In the genomic region with DNA sequence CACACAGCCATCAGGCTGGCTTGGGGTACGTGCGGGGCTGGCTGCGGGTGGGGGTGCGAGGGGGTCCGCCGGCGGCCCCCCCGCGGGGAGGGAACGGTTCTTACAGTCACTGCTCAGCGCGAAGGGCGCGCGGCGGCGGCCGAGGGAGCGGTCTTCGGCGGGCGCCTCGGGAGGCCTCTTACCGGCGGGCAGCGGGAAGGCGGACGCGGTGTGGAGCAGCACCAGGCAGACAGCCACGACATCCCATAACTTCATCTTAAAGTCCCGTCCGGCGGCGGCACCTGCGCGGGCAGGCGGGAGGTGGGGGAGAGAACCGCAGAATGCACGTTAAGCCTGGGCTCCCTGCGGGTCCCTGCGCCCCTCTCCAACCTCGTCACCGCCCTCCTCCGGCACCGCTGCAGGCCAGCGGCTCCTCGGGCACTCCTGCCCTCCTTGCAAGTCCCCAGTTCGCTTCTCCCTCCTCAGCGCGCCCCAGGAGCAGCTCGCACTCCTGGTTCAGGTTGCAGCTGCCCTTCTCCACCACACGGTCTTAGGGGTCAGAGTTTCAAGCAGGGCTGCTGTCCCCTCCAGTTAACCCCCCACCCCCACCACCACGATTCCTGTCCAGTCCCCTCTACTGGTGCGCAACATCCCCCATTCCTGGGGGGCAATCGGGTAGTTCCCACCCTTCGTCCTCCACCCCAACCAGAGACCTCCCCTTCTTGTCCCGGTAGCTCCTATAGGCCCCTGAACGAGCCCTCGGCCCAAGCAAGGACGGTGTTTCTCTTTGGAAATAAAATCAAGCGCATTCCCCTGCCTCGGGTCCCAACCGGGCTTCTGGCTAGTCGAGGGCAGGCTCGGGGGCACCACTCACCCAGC, we compare ENCODE assay signal across 15 cellular contexts. TPM values are rescaled to one million over a fixed set of nuclear protein-coding genes. Genes with fewer than 3 reads are reported as not detected.
A peak's percentile ranks its signal among the peaks of the same experiment; 100 is the strongest.
DNase-seq lines count a peak whose midpoint lies in the region; ATAC-seq and TF ChIP-seq lines count a peak whose summit lies in the region.
"Had no signal": no experiment of that assay in that cellular context is flagged by ENCODE, and none has a peak within 500 bp of the region (broad histone marks: within the 10 kb centered on the region; RNA-seq: fewer than 3 reads in every experiment).

No MANE protein-coding gene starts in this region.

- ATAC-seq in HG03520 (IDR thresholded peaks at IDR 0.05; ENCODE audit: unreplicated experiment) (no peak), GM21381 (IDR thresholded peaks at IDR 0.05; ENCODE audit: unreplicated experiment) (no peak), HG03378 (IDR thresholded peaks at IDR 0.05; ENCODE audit: unreplicated experiment) (no peak), GM21529 (IDR thresholded peaks at IDR 0.05; ENCODE audit: unreplicated experiment) (no peak)
- ATAC-seq: Right ventricle myocardium inferior had no signal

- H3K27me3 ChIP-seq in osteoblast (ENCODE audit: insufficient read depth, low read length): no peaks in the 10 kb centered on the region

- peak overlapping the region; percentile 56 for H2AFZ ChIP-seq in osteoblast (ENCODE audit: low read length)

- H4K20me1 ChIP-seq in osteoblast (ENCODE audit: insufficient read depth, low read length): no peaks in the 10 kb centered on the region

- peaks cover 48% of the 10 kb centered on the region for H3K4me1 ChIP-seq in osteoblast (ENCODE audit: insufficient read depth, low read length)
- H3K4me1 ChIP-seq: HAP-1 had no signal

- TF ChIP-seq CTCF in AG10803 (conservative IDR thresholded peaks at IDR 0.05; ENCODE audit: low read length): no peak
- TF ChIP-seq CTCF in fibroblast of mammary gland (conservative IDR thresholded peaks at IDR 0.05; ENCODE audit: control insufficient read depth, insufficient read depth, low read depth, low read length): no peak
- no peak for TF ChIP-seq CTCF in osteoblast (IDR thresholded peaks at IDR 0.05; ENCODE audit: extremely low read depth, low read depth, low read length)

- DNase-seq in AG10803 (ENCODE audit: low read depth) (no peak), NCI-H526 treated with DMSO at 0.1 percent for 48 hours (lab: John Stamatoyannopoulos, UW) (peak; percentile 19), fibroblast of mammary gland (ENCODE audit: low read depth) (no peak), osteoblast (ENCODE audit: insufficient read length, low spot score, missing footprints) (no peak)
- DNase-seq: activated CD4-positive, alpha-beta T cell treated with anti-CD3 and anti-CD28 coated beads for 48 hours; activated naive CD4-positive, alpha-beta T cell treated with Interleukin-2 at 50 U/mL for 16 hours; CD4-positive, alpha-beta memory T cell; NCI-H1436; stimulated activated naive CD4-positive, alpha-beta T cell had no signal

- peak overlapping the region; percentile 91 for H3K4me2 ChIP-seq in osteoblast (ENCODE audit: insufficient read depth, low read length)

- H3K79me2 ChIP-seq in osteoblast (ENCODE audit: insufficient read depth, low read length): peaks cover 100% of the 10 kb centered on the region

- no peaks in the 10 kb centered on the region for H3K9me3 ChIP-seq in osteoblast (ENCODE audit: low read depth, low read length)
- H3K9me3 ChIP-seq: HAP-1 had no signal

- peaks cover 22% of the 10 kb centered on the region for H3K36me3 ChIP-seq in osteoblast (ENCODE audit: insufficient read depth, low read length)
- H3K36me3 ChIP-seq: HAP-1 had no signal

- peak overlapping the region; percentile 30 for H3K27ac ChIP-seq in osteoblast (ENCODE audit: low read depth, low read length)

- peak overlapping the region; percentile 24 for H3K4me3 ChIP-seq in AG10803 (ENCODE audit: low read length)
- peak overlapping the region; percentile 20 for H3K4me3 ChIP-seq in fibroblast of mammary gland (ENCODE audit: control insufficient read depth, low read depth, low read length)
- H3K4me3 ChIP-seq in osteoblast (ENCODE audit: insufficient read depth, low read length): peak overlapping the region; percentile 89
- H3K4me3 ChIP-seq: HAP-1 had no signal

RNA-seq across cellular contexts. Expression of a gene that starts 5.1 kb away (rescaled TPM):
- total RNA-seq in osteoblast: 5.0 and 6.2 TPM in 2 replicates
- total RNA-seq: CD4-positive, alpha-beta memory T cell; Right ventricle myocardium inferior had no signal

Comparison
In these comparisons a context has a peak if more than half of its experiments do, and no peak if none do; other contexts are left out.
1. H3K4me3 ChIP-seq: peak in every context shown above with its lines; median percentile 89 in osteoblast; 24 in AG10803; 20 in fibroblast of mammary gland.